Comparison of ENCODE assay signal across 8 cellular contexts in the genomic region with DNA sequence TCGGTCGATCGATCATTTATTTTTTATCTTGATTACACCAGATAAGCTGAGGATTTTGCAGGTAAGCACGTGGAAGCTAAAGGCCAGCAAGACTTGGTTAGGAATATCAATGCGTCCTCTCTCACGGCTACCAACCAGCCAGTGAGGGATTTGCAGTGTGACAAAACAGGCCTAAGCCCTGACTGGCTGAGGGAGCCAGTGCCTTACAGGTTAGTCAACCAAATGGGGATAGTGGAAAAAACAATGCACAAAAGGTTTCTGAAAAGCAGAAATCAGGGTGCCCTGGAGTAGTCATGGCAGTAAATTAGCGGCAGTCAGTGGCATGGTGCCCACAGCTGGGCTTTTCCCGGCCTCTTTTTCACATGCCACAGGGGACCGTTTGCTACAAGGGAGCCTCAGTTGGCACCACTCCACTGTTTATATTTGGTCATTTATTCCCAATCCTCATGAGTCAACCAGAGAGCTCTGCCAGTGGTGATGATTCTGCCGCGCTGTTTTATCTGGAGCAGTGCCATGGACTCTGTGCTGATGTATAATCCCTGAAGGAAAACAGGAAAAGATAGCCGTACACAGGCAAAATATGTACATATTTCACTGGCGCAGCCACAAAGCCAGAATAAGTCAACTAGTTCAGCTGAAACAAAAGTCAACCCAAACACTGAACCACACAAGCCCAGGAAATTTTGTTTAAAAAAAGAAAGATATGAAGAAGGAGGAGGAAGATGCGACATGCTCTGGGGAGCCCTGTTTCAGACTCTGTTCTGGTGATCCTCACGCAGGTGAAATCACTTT.
A peak's percentile ranks its signal among the peaks of the same experiment; 100 is the strongest.
DNase-seq lines count a peak whose midpoint lies in the region; ATAC-seq, FAIRE-seq and TF ChIP-seq lines count a peak whose summit lies in the region.

No MANE protein-coding gene starts in this region.

- CTCF ChIA-PET in Caco-2 (lab: Charles Lee), result interaction anchor here (0.7 kb wide), 1 partner anchor 273 kb away, joined by 3 read pairs; no protein-coding TSS in a partner anchor
- CTCF ChIA-PET in CD8-positive, alpha-beta memory T cell (lab: Charles Lee), result no interaction called here

- H3K9me3 ChIP-seq in left lung (no peaks in the 10 kb centered on the region), thyroid gland (no peaks in the 10 kb centered on the region), Caco-2 (no peaks in the 10 kb centered on the region)
- H3K9me3 ChIP-seq in CD8-positive, alpha-beta memory T cell (ENCODE audit: low read length), result no peaks in the 10 kb centered on the region

- H3K4me1 ChIP-seq in left lung (peaks cover 8 to 23% of the 10 kb centered on the region in 2 donors), thyroid gland (peaks cover 14 to 19% of the 10 kb centered on the region in 2 donors), Caco-2 (peaks cover 4% of the 10 kb centered on the region; the same call in 1 of the 2 replicates)
- no peaks in the 10 kb centered on the region for H3K4me1 ChIP-seq in CD8-positive, alpha-beta memory T cell (ENCODE audit: insufficient read depth, low read length)

- H3K27ac ChIP-seq in left lung (peak overlapping the region; percentile 23 to 41), thyroid gland (peak overlapping the region; percentile 57 to 75 (median 73))
- no peak overlapping the region for H3K27ac ChIP-seq in CD8-positive, alpha-beta memory T cell (ENCODE audit: low read depth, low read length)

- H3K4me3 ChIP-seq in AG09309 (ENCODE audit: control insufficient read depth, low read depth, low read length) (no peak overlapping the region), bronchial epithelial cell (ENCODE audit: low read depth, low read length) (no peak overlapping the region), left lung (no peak overlapping the region), thyroid gland (replicated peaks in 1 of 3) (no peak overlapping the region), Caco-2 (ENCODE audit: low read depth, low read length) (no peak overlapping the region)
- H3K4me3 ChIP-seq in CD8-positive, alpha-beta memory T cell (ENCODE audit: low read length), result no peak overlapping the region

- intact Hi-C loops in left lung (cut with DNase I), result no loop called here
- intact Hi-C loops in thyroid gland (cut with DNase I), result no loop called here
- intact Hi-C loops in Caco-2 (cut with micrococcal nuclease; ENCODE audit: unreplicated experiment), result no loop called here

- DNase-seq in AG09309 (ENCODE audit: low read depth) (peak; percentile 87), NCI-H1694 (lab: John Stamatoyannopoulos, UW) (peak; percentile 96), bronchial epithelial cell (ENCODE audit: low read depth) (peak; percentile 91), left lung (peak in 1 of 2 donors; percentile 69), thyroid gland (peak; percentile 82 to 83), Caco-2 (no peak)
- no peak for DNase-seq in CD8-positive, alpha-beta memory T cell

- FAIRE-seq in bronchial epithelial cell (lab: Jason Lieb, UNC), result peak; percentile 62

- peak; percentile 68 for ATAC-seq in left lung
- no peak for ATAC-seq in GM19452 (IDR thresholded peaks at IDR 0.05; ENCODE audit: unreplicated experiment)

- H3K4me1 Mint-ChIP-seq in Caco-2 (ENCODE audit: low read depth, unreplicated experiment), result peaks cover 7% of the 10 kb centered on the region
- H3K4me1 Mint-ChIP-seq in CD8-positive, alpha-beta memory T cell, result no peaks in the 10 kb centered on the region

- H3K36me3 Mint-ChIP-seq in Caco-2 (ENCODE audit: insufficient read depth, unreplicated experiment), result no peaks in the 10 kb centered on the region
- peaks cover 0 to 4% (median 0%) of the 10 kb centered on the region in 3 donors for H3K36me3 Mint-ChIP-seq in CD8-positive, alpha-beta memory T cell

- POLR2A ChIA-PET in Caco-2 (lab: Charles Lee), result no interaction called here
- POLR2A ChIA-PET in CD8-positive, alpha-beta memory T cell (lab: Charles Lee), result no interaction called here

- no peaks in the 10 kb centered on the region for H3K27me3 Mint-ChIP-seq in Caco-2 (ENCODE audit: insufficient read depth, unreplicated experiment)
- H3K27me3 Mint-ChIP-seq in CD8-positive, alpha-beta memory T cell, result no peaks in the 10 kb centered on the region

- H3K27me3 ChIP-seq in bronchial epithelial cell (ENCODE audit: control insufficient read depth, insufficient read depth, low read length) (peaks cover 22% of the 10 kb centered on the region), left lung (no peaks in the 10 kb centered on the region), thyroid gland (no peaks in the 10 kb centered on the region), Caco-2 (replicated peaks; ENCODE audit: control insufficient read depth, insufficient read depth, low read length) (no peaks in the 10 kb centered on the region)
- no peaks in the 10 kb centered on the region for H3K27me3 ChIP-seq in CD8-positive, alpha-beta memory T cell (ENCODE audit: insufficient read depth, low read length, poor library complexity, severe bottlenecking)

- TF ChIP-seq CTCF in AG09309 (IDR thresholded peaks at IDR 0.05; ENCODE audit: control insufficient read depth, insufficient read depth, low read depth, low read length, missing control alignments) (no peak), bronchial epithelial cell (IDR thresholded peaks at IDR 0.05; ENCODE audit: insufficient read depth, low read length, severe bottlenecking) (no peak), left lung (IDR thresholded peaks at IDR 0.05) (no peak), thyroid gland (IDR thresholded peaks at IDR 0.05) (no peak), Caco-2 (IDR thresholded peaks at IDR 0.05; ENCODE audit: insufficient read depth in 1 of 2, low read depth in 1 of 2, low read length in 1 of 2, severe bottlenecking in 1 of 2, unreplicated experiment in 1 of 2) (no peak)

- H3K36me3 ChIP-seq in bronchial epithelial cell (ENCODE audit: control insufficient read depth, insufficient read depth, low read length) (no peaks in the 10 kb centered on the region), left lung (no peaks in the 10 kb centered on the region), thyroid gland (no peaks in the 10 kb centered on the region), Caco-2 (ENCODE audit: control insufficient read depth, insufficient read depth, low read length) (no peaks in the 10 kb centered on the region)
- H3K36me3 ChIP-seq in CD8-positive, alpha-beta memory T cell (ENCODE audit: insufficient read depth, low read length), result no peaks in the 10 kb centered on the region

- no peaks in the 10 kb centered on the region for H3K9me3 Mint-ChIP-seq in Caco-2 (ENCODE audit: unreplicated experiment)
- H3K9me3 Mint-ChIP-seq in CD8-positive, alpha-beta memory T cell, result peaks cover 0 to 3% (median 0%) of the 10 kb centered on the region in 5 donors

- no peak overlapping the region for H3K4me3 Mint-ChIP-seq in Caco-2 (ENCODE audit: unreplicated experiment)
- no peak overlapping the region for H3K4me3 Mint-ChIP-seq in CD8-positive, alpha-beta memory T cell

- H3K27ac Mint-ChIP-seq in Caco-2 (ENCODE audit: unreplicated experiment), result no peak overlapping the region
- H3K27ac Mint-ChIP-seq in CD8-positive, alpha-beta memory T cell, result no peak overlapping the region

- BruUV-seq in Caco-2 (replicated peaks; lab: Mats Ljungman, UMichigan), result no TSS peak

- 53 to 57% methylated on average over 15 of the region's 15 CpGs for WGBS in thyroid gland, 2 donors

- no peak for TF ChIP-seq POLR2A in thyroid gland (IDR thresholded peaks at IDR 0.05)

Comparison
In these comparisons a context has a peak if more than half of its experiments do, and no peak if none do; other contexts are left out.
1. DNase-seq: peak in AG09309 (single experiment), NCI-H1694 (single experiment), bronchial epithelial cell (single experiment) and thyroid gland (2 of 2); none in Caco-2 (0 of 2) and CD8-positive, alpha-beta memory T cell (0 of 5).